Comparison of ENCODE assay signal across 22 cellular contexts in genomic region chr1:212228591-212229119, GRCh38. TPM values are rescaled to one million over a fixed set of nuclear protein-coding genes. Genes with fewer than 3 reads are reported as not detected.
A peak's percentile ranks its signal among the peaks of the same experiment; 100 is the strongest.
DNase-seq lines count a peak whose midpoint lies in the region; ATAC-seq, FAIRE-seq and TF ChIP-seq lines count a peak whose summit lies in the region.
"Had no signal": no experiment of that assay in that cellular context is flagged by ENCODE, and none has a peak within 500 bp of the region (broad histone marks: within the 10 kb centered on the region; RNA-seq: fewer than 3 reads in every experiment).

No MANE protein-coding gene starts in this region.

- H3K4me1 ChIP-seq in A549 = peaks cover 12% of the 10 kb centered on the region
- H3K4me1 ChIP-seq in duodenal mucosa (ENCODE audit: control insufficient read depth in 1 of 2, insufficient read depth in 2 of 2, low read length in 2 of 2) = peaks cover 2 to 18% of the 10 kb centered on the region in 2 donors
- H3K4me1 ChIP-seq in lower lobe of right lung = peaks cover 39% of the 10 kb centered on the region
- H3K4me1 ChIP-seq in gastroesophageal sphincter = no peaks in the 10 kb centered on the region
- H3K4me1 ChIP-seq: testis had no signal

- FAIRE-seq in A549 (lab: Jason Lieb, UNC) = no peak
- FAIRE-seq in urothelium cell line (lab: Jason Lieb, UNC) = no peak
- FAIRE-seq: G401.6, H1 had no signal

- ATAC-seq in A549 (peak in 1 of 2 experiments; percentile 60; a peak in 3 of 6 replicates), lower lobe of right lung (peak; percentile 85 to 89), HG02763 (IDR thresholded peaks at IDR 0.05; ENCODE audit: unreplicated experiment) (no peak), gastroesophageal sphincter (no peak)
- ATAC-seq: activated CD4-positive, CD25-positive, alpha-beta regulatory T cell treated with anti-CD3 and anti-CD28 coated beads, Interleukin-2, amount 50 U/mL, for 24 hours; activated naive CD4-positive, alpha-beta T cell treated with anti-CD3 and anti-CD28 coated beads, Interleukin-2, amount 50 U/mL, for 72 hours; activated T-cell treated with anti-CD3 and anti-CD28 coated beads, Interleukin-2, amount 50 U/mL, for 72 hours; CD8-positive, alpha-beta T cell; heart left ventricle had no signal

- POLR2A ChIA-PET in A549 (lab: Yijun Ruan, JAX) = no interaction called here

- no peaks in the 10 kb centered on the region for H3K27me3 ChIP-seq in duodenal mucosa (ENCODE audit: control insufficient read depth in 1 of 2, insufficient read depth in 2 of 2, low read length in 2 of 2)
- H3K27me3 ChIP-seq in lower lobe of right lung (ENCODE audit: low read depth) = no peaks in the 10 kb centered on the region
- no peaks in the 10 kb centered on the region for H3K27me3 ChIP-seq in gastroesophageal sphincter
- H3K27me3 ChIP-seq: heart left ventricle, testis had no signal

- WGBS in A549 (ENCODE audit: missing lambda C conversion rate) = 8% methylated on average over 8 of the region's 8 CpGs
- WGBS in gastroesophageal sphincter (ENCODE audit: low coverage in 1 of 2), 2 donors = 80 to 87% methylated on average over 5 to 8 of the region's 8 CpGs

- intact Hi-C loops in lower lobe of right lung (cut with DNase I) = no loop called here

- TF ChIP-seq RAD21 in A549 (conservative IDR thresholded peaks at IDR 0.05 in 1 of 2, IDR thresholded peaks at IDR 0.05 in 1 of 2) = no peak

- H3K27ac ChIP-seq in A549 = no peak overlapping the region
- H3K27ac ChIP-seq in duodenal mucosa (ENCODE audit: low read depth, low read length) = peak overlapping the region; percentile 20
- peak overlapping the region; percentile 60 for H3K27ac ChIP-seq in lower lobe of right lung
- no peak overlapping the region for H3K27ac ChIP-seq in gastroesophageal sphincter
- H3K27ac ChIP-seq: heart left ventricle, testis had no signal

- H3K4me2 ChIP-seq in A549 = peak overlapping the region; percentile 55

- CTCF ChIA-PET in A549 (lab: Yijun Ruan, JAX) = interaction anchor here (1.2 to 1.7 kb wide), 2 partner anchors 84 to 158 kb away, joined by 3 to 6 read pairs; no protein-coding TSS in a partner anchor

- TF ChIP-seq POLR2A in A549 (IDR thresholded peaks at IDR 0.05; ENCODE audit: low read length) = no peak
- no peak for TF ChIP-seq POLR2A in gastroesophageal sphincter (IDR thresholded peaks at IDR 0.05)

- H3K9me3 ChIP-seq in A549 = no peaks in the 10 kb centered on the region
- no peaks in the 10 kb centered on the region for H3K9me3 ChIP-seq in duodenal mucosa (ENCODE audit: control insufficient read depth in 1 of 2, low read length in 2 of 2)
- H3K9me3 ChIP-seq in lower lobe of right lung = no peaks in the 10 kb centered on the region
- H3K9me3 ChIP-seq in gastroesophageal sphincter = no peaks in the 10 kb centered on the region
- H3K9me3 ChIP-seq: heart left ventricle, testis had no signal

- DNase-seq in A549 (ENCODE audit: low read depth in 1 of 2, low spot score in 1 of 2) (peak in 1 of 2 experiments; percentile 43), EH (ENCODE audit: low read depth) (peak; percentile 88), lower lobe of right lung (peak; percentile 76), urothelium cell line (ENCODE audit: low spot score) (no peak), AML-193 (lab: John Stamatoyannopoulos, UW) (no peak)
- DNase-seq: activated T-cell treated with anti-CD3 and anti-CD28 coated beads, Interleukin-2, amount 50 U/mL, for 72 hours; CD8-positive, alpha-beta T cell; heart left ventricle; MM.1S; NCI-H187; NCI-H345; NK-92 treated with Interleukin-12 subunit alpha and Interleukin-12 subunit beta, amount 100 ng/mL, for 24 hours; stimulated activated CD4-positive, alpha-beta T cell treated with anti-CD3 and anti-CD28 coated beads, Interleukin-15, amount 100 ng/mL, for 24 hours; T-helper 9 cell; testis had no signal

- TF ChIP-seq CTCF in A549 (IDR thresholded peaks at IDR 0.05) = no peak
- no peak for TF ChIP-seq CTCF in lower lobe of right lung (IDR thresholded peaks at IDR 0.05)
- TF ChIP-seq CTCF in gastroesophageal sphincter (IDR thresholded peaks at IDR 0.05) = no peak

- peak overlapping the region in 1 of 2 donors; percentile 38 for H3K9ac ChIP-seq in duodenal mucosa (ENCODE audit: low read depth in 1 of 2, low read length in 2 of 2)

- TF ChIP-seq EP300 in A549 (IDR thresholded peaks at IDR 0.05) (no peak), gastroesophageal sphincter (IDR thresholded peaks at IDR 0.05) (no peak)

- no peaks in the 10 kb centered on the region for H3K36me3 ChIP-seq in duodenal mucosa (ENCODE audit: control insufficient read depth in 1 of 2, insufficient read depth in 2 of 2, low read length in 2 of 2)
- H3K36me3 ChIP-seq in lower lobe of right lung = no peaks in the 10 kb centered on the region
- H3K36me3 ChIP-seq in gastroesophageal sphincter = no peaks in the 10 kb centered on the region
- H3K36me3 ChIP-seq: heart left ventricle had no signal

- H3K4me3 ChIP-seq in A549 = no peak overlapping the region
- peak overlapping the region; percentile 50 to 53 for H3K4me3 ChIP-seq in duodenal mucosa (ENCODE audit: low read depth in 1 of 2, low read length in 2 of 2)
- no peak overlapping the region for H3K4me3 ChIP-seq in lower lobe of right lung
- no peak overlapping the region for H3K4me3 ChIP-seq in gastroesophageal sphincter
- H3K4me3 ChIP-seq: heart left ventricle, testis had no signal

TF ChIP-seq in A549, 52 proteins besides CTCF, POLR2A, EP300 and RAD21:
- TF ChIP-seq HOXA7 (CRISPR knock-in tag; IDR thresholded peaks at IDR 0.05) = no peak

RNA-seq across cellular contexts. Expression of gene PPP2R5A, which starts 56.6 kb away (rescaled TPM):
- 33.6 and 37.6 TPM in 2 replicates for polyA plus RNA-seq in A549 (2011; rRNA removed)
- 9.7 and 12.0 TPM in 2 replicates for polyA plus RNA-seq in A549 (2012; cell fraction: cytosol; rRNA removed)
- 6.1 and 6.4 TPM in 2 replicates for polyA plus RNA-seq in A549 (2012; cell fraction: nucleus; rRNA removed)
- polyA plus RNA-seq in A549 (2017; fragmentation: RNase III; extraction: RNeasy Plus Mini Kit Qiagen cat#74134 plus additional on column Dnase treatment) = 14.8 to 15.1 TPM (median 14.9 TPM) in 3 replicates
- 6.8 and 7.9 TPM in 2 replicates for polyA minus RNA-seq in A549 (2011; rRNA and poly(A)+ RNA removed)
- total RNA-seq in lower lobe of right lung = 91.5 TPM
- 10 to 100 TPM; 43.2 to 88.9 (median 59.5) TPM for total RNA-seq in gastroesophageal sphincter

Comparison
In these comparisons a context has a peak if more than half of its experiments do, and no peak if none do; other contexts are left out.
1. ATAC-seq: peak in lower lobe of right lung (2 of 2); none in HG02763 (single experiment) and gastroesophageal sphincter (single experiment).
2. DNase-seq: peak in EH (single experiment) and lower lobe of right lung (single experiment); none in urothelium cell line (single experiment) and AML-193 (0 of 2).
3. H3K27ac ChIP-seq: peak in duodenal mucosa (single experiment) and lower lobe of right lung (single experiment); none in A549 (0 of 2) and gastroesophageal sphincter (0 of 4).
4. H3K4me3 ChIP-seq: peak in duodenal mucosa (2 of 2); none in A549 (single experiment), lower lobe of right lung (single experiment) and gastroesophageal sphincter (0 of 2).